ENCODE assay signal across 16 cellular contexts in genomic region chr9:134424818-134425217, GRCh38.
DNase-seq lines count a peak whose midpoint lies in the region; ATAC-seq, FAIRE-seq and TF ChIP-seq lines count a peak whose summit lies in the region.
"Had no signal": no experiment of that assay in that cellular context is flagged by ENCODE, and none has a peak within 500 bp of the region (broad histone marks: within the 10 kb centered on the region; RNA-seq: fewer than 3 reads in every experiment).

No MANE protein-coding gene starts in this region.

- H2BK20ac ChIP-seq in IMR-90 (ENCODE audit: low read depth, low read length), result no peak overlapping the region

- H3K56ac ChIP-seq in IMR-90 (ENCODE audit: extremely low read depth, insufficient read depth, low read length), result no peak overlapping the region

- no peak overlapping the region for H3K23ac ChIP-seq in IMR-90 (ENCODE audit: low read depth, low read length)

- H3K4ac ChIP-seq in IMR-90 (ENCODE audit: low read depth, low read length), result no peak overlapping the region

- H3K27ac ChIP-seq in IMR-90 (ENCODE audit: insufficient read depth, low read length) (no peak overlapping the region), RWPE1 (peak overlapping the region; percentile 97), gastrocnemius medialis (peak overlapping the region; percentile 52 to 98 (median 98))
- H3K27ac ChIP-seq: SJSA1 had no signal

- H3K4me3 ChIP-seq in IMR-90 (ENCODE audit: insufficient read depth, low read depth, low read length) (no peak overlapping the region), gastrocnemius medialis (no peak overlapping the region)
- H3K4me3 ChIP-seq: SJSA1 had no signal

- H3K4me1 ChIP-seq in IMR-90 (ENCODE audit: control insufficient read depth, insufficient read depth, low read length) (no peaks in the 10 kb centered on the region), gastrocnemius medialis (peaks cover 35 to 53% of the 10 kb centered on the region in 2 donors)
- H3K4me1 ChIP-seq: SJSA1 had no signal

- intact Hi-C loops in IMR-90 (cut with micrococcal nuclease) (no loop called here), gastrocnemius medialis (cut with DNase I; ENCODE audit: low total_unique reads) (loop anchor here (5.0 kb wide), 1 partner anchor 98 kb away; the partner anchor contains the start of gene RXRA), sciatic nerve (cut with DNase I) (no loop called here)

- peaks cover 22% of the 10 kb centered on the region for H4K20me1 ChIP-seq in IMR-90 (ENCODE audit: insufficient read depth, low read length)

- TF ChIP-seq CTCF in IMR-90 (conservative IDR thresholded peaks at IDR 0.05; ENCODE audit: low read depth, low read length) (no peak), RWPE1 (conservative IDR thresholded peaks at IDR 0.05; ENCODE audit: low read depth) (no peak), gastrocnemius medialis (IDR thresholded peaks at IDR 0.05 in 4 of 5, conservative IDR thresholded peaks at IDR 0.05 in 1 of 5) (no peak)

- in situ Hi-C loops in IMR-90 (cut with MboI; ENCODE audit: low sequenced_read_pairs), result loop anchor here (5.0 to 25.0 kb wide), 2 partner anchors 93 to 613 kb away; no protein-coding TSS in a partner anchor
- in situ Hi-C loops in gastrocnemius medialis (cut with MboI; ENCODE audit: low sequenced_read_pairs in 4 of 4), result loop anchor here in 1 of 4 donors (25.0 kb wide), 1 partner anchor 88 kb away; the partner anchor contains the start of gene RXRA

- H3K79me1 ChIP-seq in IMR-90 (ENCODE audit: low read depth in 1 of 2, low read length in 2 of 2), result peaks cover 0 to 5% of the 10 kb centered on the region in 2 experiments; a peak in 1 of 4 replicates

- no peak overlapping the region for H2AK9ac ChIP-seq in IMR-90 (replicated peaks; ENCODE audit: low read depth, low read length, poor library complexity)

- no peak overlapping the region for H2BK15ac ChIP-seq in IMR-90 (ENCODE audit: low read depth, low read length)

- DNase-seq in NCI-H345 (lab: John Stamatoyannopoulos, UW) (peak; percentile 17), NCI-H345 treated with DMSO at 0.1 percent for 48 hours (lab: John Stamatoyannopoulos, UW; ENCODE audit: unreplicated experiment) (no peak), IMR-90 (no peak), RWPE1 (ENCODE audit: low spot score) (no peak), gastrocnemius medialis (no peak), urothelium cell line (ENCODE audit: low spot score) (no peak), sciatic nerve (ENCODE audit: low spot score) (no peak)
- DNase-seq: C1 segment of cervical spinal cord; CD8-positive, alpha-beta memory T cell; KG1; NCI-H146; NCI-H2081 treated with DMSO at 0.1 percent for 48 hours; NCI-H446 treated with DMSO at 0.1 percent for 48 hours had no signal

- H3K27me3 ChIP-seq in IMR-90 (ENCODE audit: control insufficient read depth, insufficient read depth, low read length) (no peaks in the 10 kb centered on the region), gastrocnemius medialis (no peaks in the 10 kb centered on the region)
- H3K27me3 ChIP-seq: SJSA1 had no signal

- H3K4me2 ChIP-seq in IMR-90 (ENCODE audit: low read depth, low read length), result no peak overlapping the region

- 92% methylated on average over 5 of the region's 9 CpGs; no CpG with 5 or more reads in 1 of the 2 experiments for WGBS in IMR-90 (ENCODE audit: extremely low coverage in 2 of 2, insufficient read length in 1 of 2), 2 experiments

- no peak overlapping the region for H4K5ac ChIP-seq in IMR-90 (ENCODE audit: low read depth, low read length)

- H3K9me1 ChIP-seq in IMR-90 (ENCODE audit: insufficient read depth, low read length), result no peaks in the 10 kb centered on the region

- dilution Hi-C loops in IMR-90 (cut with HindIII; ENCODE audit: low sequenced_read_pairs, unreplicated experiment), result no loop called here

- no peak overlapping the region for H2BK120ac ChIP-seq in IMR-90 (ENCODE audit: low read depth, low read length)

- ATAC-seq in IMR-90 (ENCODE audit: low read depth), result no peak
- ATAC-seq in gastrocnemius medialis, result no peak
- ATAC-seq in sciatic nerve, result no peak

- H4K8ac ChIP-seq in IMR-90 (ENCODE audit: low read depth in 2 of 2, low read length in 2 of 2), result no peak overlapping the region

- TF ChIP-seq POLR2A in IMR-90 (IDR thresholded peaks at IDR 0.05; ENCODE audit: low read depth, low read length), result no peak
- no peak for TF ChIP-seq POLR2A in gastrocnemius medialis (IDR thresholded peaks at IDR 0.05)

- CTCF ChIA-PET in IMR-90 (lab: Yijun Ruan, JAX), result no interaction called here
- CTCF ChIA-PET in RWPE1 (lab: Yijun Ruan, JAX), result no interaction called here

- H3K36me3 ChIP-seq in IMR-90 (ENCODE audit: control insufficient read depth, insufficient read depth, low read length), result peaks cover 64% of the 10 kb centered on the region
- H3K36me3 ChIP-seq in gastrocnemius medialis, result peaks cover 0 to 10% of the 10 kb centered on the region in 2 donors

- POLR2A ChIA-PET in IMR-90 (lab: Charles Lee; ENCODE audit: unreplicated experiment) (no interaction called here), RWPE1 (lab: Yijun Ruan, JAX; ENCODE audit: low non-redundant PET) (no interaction called here)

- H3K9me3 ChIP-seq in IMR-90 (ENCODE audit: control insufficient read depth, insufficient read depth, low read length) (no peaks in the 10 kb centered on the region), gastrocnemius medialis (no peaks in the 10 kb centered on the region)
- H3K9me3 ChIP-seq: SJSA1 had no signal

- FAIRE-seq in urothelium cell line (lab: Jason Lieb, UNC), result no peak
- FAIRE-seq: G401.6, H54 had no signal

- H2AK5ac ChIP-seq in IMR-90 (ENCODE audit: low read depth, low read length), result no peak overlapping the region

- no TSS peak for BruUV-seq in IMR-90 (replicated peaks; lab: Mats Ljungman, UMichigan)

- no peak for TF ChIP-seq RAD21 in IMR-90 (IDR thresholded peaks at IDR 0.05; ENCODE audit: low read length)

- H4K91ac ChIP-seq in IMR-90 (ENCODE audit: insufficient read depth, low read depth, low read length), result no peak overlapping the region

- H3K18ac ChIP-seq in IMR-90 (ENCODE audit: low read depth, low read length), result no peak overlapping the region

- H3K9ac ChIP-seq in IMR-90 (ENCODE audit: low read depth, low read length), result no peak overlapping the region

- peak overlapping the region; percentile 32 for H2AFZ ChIP-seq in IMR-90 (replicated peaks; ENCODE audit: low read length, poor library complexity)

- no peak overlapping the region for H2BK5ac ChIP-seq in IMR-90 (ENCODE audit: low read depth, low read length, poor library complexity, severe bottlenecking)

- no peak overlapping the region for H3K14ac ChIP-seq in IMR-90 (replicated peaks; ENCODE audit: low read depth, low read length)

TF ChIP-seq in IMR-90, 13 proteins besides CTCF, POLR2A, EP300 and RAD21:
- no peak for TF ChIP-seq CHD1 (IDR thresholded peaks at IDR 0.05; ENCODE audit: low read depth, low read length)
